In the genomic region with DNA sequence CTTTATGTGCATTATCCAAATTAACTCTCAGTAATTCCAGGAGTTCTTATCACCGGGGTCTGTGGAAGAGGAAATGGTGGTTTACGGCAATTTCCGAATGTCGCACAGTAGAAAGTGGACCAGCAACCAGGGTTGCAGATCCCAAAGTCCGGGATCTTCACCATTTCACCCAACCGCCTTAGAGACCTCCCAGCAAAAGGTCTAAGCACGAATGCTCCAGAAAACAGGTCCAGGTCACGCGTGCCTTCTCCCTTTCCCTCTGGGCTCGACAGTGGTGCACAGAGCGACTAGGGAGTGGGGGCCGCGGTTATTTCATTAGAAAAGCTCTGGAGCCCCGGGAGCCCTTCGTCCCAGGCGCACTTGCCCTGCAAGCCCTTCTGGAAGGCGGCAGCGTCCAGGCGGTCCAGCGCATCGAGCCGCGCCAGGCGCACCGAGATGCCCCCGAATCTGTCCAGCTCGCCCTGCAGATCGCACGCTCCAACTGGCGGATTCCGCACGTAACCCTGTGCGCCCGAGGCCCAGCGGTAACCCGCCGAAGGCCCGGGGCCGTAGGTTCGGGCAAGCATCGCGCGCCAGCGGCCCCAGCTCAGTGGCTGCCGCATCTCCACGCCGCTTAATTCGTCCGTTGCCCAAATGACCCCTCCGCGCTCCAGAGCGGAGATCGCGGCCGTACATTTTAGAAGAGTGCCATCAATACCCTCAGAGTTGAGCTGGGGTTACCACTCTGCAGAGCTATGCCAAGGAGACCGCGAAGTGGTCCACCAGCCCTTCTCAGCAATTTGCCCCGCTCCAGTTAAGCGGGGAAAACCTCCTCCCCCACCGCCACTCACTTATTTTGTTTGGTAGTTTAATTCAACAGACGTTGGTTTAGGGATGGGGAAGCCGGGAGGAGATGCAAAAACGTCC, we compare ENCODE assay signal across 1 cellular context.
TF ChIP-seq lines count a peak whose summit lies in the region.

A gene with protein sequence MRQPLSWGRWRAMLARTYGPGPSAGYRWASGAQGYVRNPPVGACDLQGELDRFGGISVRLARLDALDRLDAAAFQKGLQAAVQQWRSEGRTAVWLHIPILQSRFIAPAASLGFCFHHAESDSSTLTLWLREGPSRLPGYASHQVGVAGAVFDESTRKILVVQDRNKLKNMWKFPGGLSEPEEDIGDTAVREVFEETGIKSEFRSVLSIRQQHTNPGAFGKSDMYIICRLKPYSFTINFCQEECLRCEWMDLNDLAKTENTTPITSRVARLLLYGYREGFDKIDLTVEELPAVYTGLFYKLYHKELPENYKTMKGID (minus strand): TSS at position 627 of the 906 bp plus-strand sequence. CDS start 25 bp downstream, at position 602.

TF ChIP-seq in WTC11, 78 proteins besides CTCF, POLR2A, EP300 and RAD21 (continued from another document):
- TF ChIP-seq, protein P1, sequence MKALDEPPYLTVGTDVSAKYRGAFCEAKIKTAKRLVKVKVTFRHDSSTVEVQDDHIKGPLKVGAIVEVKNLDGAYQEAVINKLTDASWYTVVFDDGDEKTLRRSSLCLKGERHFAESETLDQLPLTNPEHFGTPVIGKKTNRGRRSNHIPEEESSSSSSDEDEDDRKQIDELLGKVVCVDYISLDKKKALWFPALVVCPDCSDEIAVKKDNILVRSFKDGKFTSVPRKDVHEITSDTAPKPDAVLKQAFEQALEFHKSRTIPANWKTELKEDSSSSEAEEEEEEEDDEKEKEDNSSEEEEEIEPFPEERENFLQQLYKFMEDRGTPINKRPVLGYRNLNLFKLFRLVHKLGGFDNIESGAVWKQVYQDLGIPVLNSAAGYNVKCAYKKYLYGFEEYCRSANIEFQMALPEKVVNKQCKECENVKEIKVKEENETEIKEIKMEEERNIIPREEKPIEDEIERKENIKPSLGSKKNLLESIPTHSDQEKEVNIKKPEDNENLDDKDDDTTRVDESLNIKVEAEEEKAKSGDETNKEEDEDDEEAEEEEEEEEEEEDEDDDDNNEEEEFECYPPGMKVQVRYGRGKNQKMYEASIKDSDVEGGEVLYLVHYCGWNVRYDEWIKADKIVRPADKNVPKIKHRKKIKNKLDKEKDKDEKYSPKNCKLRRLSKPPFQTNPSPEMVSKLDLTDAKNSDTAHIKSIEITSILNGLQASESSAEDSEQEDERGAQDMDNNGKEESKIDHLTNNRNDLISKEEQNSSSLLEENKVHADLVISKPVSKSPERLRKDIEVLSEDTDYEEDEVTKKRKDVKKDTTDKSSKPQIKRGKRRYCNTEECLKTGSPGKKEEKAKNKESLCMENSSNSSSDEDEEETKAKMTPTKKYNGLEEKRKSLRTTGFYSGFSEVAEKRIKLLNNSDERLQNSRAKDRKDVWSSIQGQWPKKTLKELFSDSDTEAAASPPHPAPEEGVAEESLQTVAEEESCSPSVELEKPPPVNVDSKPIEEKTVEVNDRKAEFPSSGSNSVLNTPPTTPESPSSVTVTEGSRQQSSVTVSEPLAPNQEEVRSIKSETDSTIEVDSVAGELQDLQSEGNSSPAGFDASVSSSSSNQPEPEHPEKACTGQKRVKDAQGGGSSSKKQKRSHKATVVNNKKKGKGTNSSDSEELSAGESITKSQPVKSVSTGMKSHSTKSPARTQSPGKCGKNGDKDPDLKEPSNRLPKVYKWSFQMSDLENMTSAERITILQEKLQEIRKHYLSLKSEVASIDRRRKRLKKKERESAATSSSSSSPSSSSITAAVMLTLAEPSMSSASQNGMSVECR (CRISPR knock-in tag; IDR thresholded peaks at IDR 0.05; ENCODE audit: borderline replicate concordance) = peak; percentile 70; the same call in 1 of the 2 replicates
- TF ChIP-seq, protein P2, sequence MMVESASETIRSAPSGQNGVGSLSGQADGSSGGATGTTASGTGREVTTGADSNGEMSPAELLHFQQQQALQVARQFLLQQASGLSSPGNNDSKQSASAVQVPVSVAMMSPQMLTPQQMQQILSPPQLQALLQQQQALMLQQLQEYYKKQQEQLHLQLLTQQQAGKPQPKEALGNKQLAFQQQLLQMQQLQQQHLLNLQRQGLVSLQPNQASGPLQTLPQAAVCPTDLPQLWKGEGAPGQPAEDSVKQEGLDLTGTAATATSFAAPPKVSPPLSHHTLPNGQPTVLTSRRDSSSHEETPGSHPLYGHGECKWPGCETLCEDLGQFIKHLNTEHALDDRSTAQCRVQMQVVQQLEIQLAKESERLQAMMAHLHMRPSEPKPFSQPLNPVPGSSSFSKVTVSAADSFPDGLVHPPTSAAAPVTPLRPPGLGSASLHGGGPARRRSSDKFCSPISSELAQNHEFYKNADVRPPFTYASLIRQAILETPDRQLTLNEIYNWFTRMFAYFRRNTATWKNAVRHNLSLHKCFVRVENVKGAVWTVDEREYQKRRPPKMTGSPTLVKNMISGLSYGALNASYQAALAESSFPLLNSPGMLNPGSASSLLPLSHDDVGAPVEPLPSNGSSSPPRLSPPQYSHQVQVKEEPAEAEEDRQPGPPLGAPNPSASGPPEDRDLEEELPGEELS (CRISPR knock-in tag; IDR thresholded peaks at IDR 0.05) = peak; percentile 54; the same call in 1 of the 2 replicates
- TF ChIP-seq ELF4 (CRISPR knock-in tag; IDR thresholded peaks at IDR 0.05; ENCODE audit: low read depth) (no peak), NR2C2 (CRISPR knock-in tag; IDR thresholded peaks at IDR 0.05) (0 out of 2 replicates have a peak, but pooled peaks have one; percentile 53), MYBL2 (CRISPR knock-in tag; IDR thresholded peaks at IDR 0.05) (peak; percentile 66; the same call in 1 of the 2 replicates), CREM (CRISPR knock-in tag; IDR thresholded peaks at IDR 0.05) (peak; percentile 47), HMGA2 (CRISPR knock-in tag; IDR thresholded peaks at IDR 0.05) (no peak), FOXK1 (CRISPR knock-in tag; IDR thresholded peaks at IDR 0.05) (peak; percentile 69; the same call in 1 of the 2 replicates), ZNF317 (CRISPR knock-in tag; IDR thresholded peaks at IDR 0.05; ENCODE audit: borderline replicate concordance, low read depth) (0 out of 2 replicates have a peak, but pooled peaks have one; percentile 14), TEAD4 (CRISPR knock-in tag; IDR thresholded peaks at IDR 0.05) (no peak), SMAD4 (CRISPR knock-in tag; IDR thresholded peaks at IDR 0.05) (no peak), IRF2 (CRISPR knock-in tag; IDR thresholded peaks at IDR 0.05; ENCODE audit: borderline replicate concordance, low read depth) (no peak), RORB (CRISPR knock-in tag; IDR thresholded peaks at IDR 0.05) (no peak), FOXP1 (CRISPR knock-in tag; IDR thresholded peaks at IDR 0.05; ENCODE audit: borderline replicate concordance) (peak; percentile 79; the same call in 1 of the 2 replicates), TCF7 (CRISPR knock-in tag; IDR thresholded peaks at IDR 0.05; ENCODE audit: low read depth) (no peak), TP53 (CRISPR knock-in tag; IDR thresholded peaks at IDR 0.05) (0 out of 2 replicates have a peak, but pooled peaks have one; percentile 36), ZNF423 (CRISPR knock-in tag; IDR thresholded peaks at IDR 0.05) (no peak), ZNF396 (CRISPR knock-in tag; IDR thresholded peaks at IDR 0.05; ENCODE audit: borderline replicate concordance) (no peak)
- TF ChIP-seq, protein P3, sequence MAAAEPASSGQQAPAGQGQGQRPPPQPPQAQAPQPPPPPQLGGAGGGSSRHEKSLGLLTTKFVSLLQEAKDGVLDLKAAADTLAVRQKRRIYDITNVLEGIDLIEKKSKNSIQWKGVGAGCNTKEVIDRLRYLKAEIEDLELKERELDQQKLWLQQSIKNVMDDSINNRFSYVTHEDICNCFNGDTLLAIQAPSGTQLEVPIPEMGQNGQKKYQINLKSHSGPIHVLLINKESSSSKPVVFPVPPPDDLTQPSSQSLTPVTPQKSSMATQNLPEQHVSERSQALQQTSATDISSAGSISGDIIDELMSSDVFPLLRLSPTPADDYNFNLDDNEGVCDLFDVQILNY (CRISPR knock-in tag; IDR thresholded peaks at IDR 0.05) = peak; percentile 61; the same call in 1 of the 2 replicates
- TF ChIP-seq, protein P4, sequence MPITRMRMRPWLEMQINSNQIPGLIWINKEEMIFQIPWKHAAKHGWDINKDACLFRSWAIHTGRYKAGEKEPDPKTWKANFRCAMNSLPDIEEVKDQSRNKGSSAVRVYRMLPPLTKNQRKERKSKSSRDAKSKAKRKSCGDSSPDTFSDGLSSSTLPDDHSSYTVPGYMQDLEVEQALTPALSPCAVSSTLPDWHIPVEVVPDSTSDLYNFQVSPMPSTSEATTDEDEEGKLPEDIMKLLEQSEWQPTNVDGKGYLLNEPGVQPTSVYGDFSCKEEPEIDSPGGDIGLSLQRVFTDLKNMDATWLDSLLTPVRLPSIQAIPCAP (CRISPR knock-in tag; IDR thresholded peaks at IDR 0.05) = peak; percentile 79; the same call in 1 of the 2 replicates
- TF ChIP-seq, protein P5, sequence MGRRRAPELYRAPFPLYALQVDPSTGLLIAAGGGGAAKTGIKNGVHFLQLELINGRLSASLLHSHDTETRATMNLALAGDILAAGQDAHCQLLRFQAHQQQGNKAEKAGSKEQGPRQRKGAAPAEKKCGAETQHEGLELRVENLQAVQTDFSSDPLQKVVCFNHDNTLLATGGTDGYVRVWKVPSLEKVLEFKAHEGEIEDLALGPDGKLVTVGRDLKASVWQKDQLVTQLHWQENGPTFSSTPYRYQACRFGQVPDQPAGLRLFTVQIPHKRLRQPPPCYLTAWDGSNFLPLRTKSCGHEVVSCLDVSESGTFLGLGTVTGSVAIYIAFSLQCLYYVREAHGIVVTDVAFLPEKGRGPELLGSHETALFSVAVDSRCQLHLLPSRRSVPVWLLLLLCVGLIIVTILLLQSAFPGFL (CRISPR knock-in tag; IDR thresholded peaks at IDR 0.05; ENCODE audit: borderline replicate concordance) = no peak
- TF ChIP-seq, protein P6, sequence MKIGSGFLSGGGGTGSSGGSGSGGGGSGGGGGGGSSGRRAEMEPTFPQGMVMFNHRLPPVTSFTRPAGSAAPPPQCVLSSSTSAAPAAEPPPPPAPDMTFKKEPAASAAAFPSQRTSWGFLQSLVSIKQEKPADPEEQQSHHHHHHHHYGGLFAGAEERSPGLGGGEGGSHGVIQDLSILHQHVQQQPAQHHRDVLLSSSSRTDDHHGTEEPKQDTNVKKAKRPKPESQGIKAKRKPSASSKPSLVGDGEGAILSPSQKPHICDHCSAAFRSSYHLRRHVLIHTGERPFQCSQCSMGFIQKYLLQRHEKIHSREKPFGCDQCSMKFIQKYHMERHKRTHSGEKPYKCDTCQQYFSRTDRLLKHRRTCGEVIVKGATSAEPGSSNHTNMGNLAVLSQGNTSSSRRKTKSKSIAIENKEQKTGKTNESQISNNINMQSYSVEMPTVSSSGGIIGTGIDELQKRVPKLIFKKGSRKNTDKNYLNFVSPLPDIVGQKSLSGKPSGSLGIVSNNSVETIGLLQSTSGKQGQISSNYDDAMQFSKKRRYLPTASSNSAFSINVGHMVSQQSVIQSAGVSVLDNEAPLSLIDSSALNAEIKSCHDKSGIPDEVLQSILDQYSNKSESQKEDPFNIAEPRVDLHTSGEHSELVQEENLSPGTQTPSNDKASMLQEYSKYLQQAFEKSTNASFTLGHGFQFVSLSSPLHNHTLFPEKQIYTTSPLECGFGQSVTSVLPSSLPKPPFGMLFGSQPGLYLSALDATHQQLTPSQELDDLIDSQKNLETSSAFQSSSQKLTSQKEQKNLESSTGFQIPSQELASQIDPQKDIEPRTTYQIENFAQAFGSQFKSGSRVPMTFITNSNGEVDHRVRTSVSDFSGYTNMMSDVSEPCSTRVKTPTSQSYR (CRISPR knock-in tag; IDR thresholded peaks at IDR 0.05) = no peak
